ENCODE assay signal across 32 cellular contexts in the genomic region with DNA sequence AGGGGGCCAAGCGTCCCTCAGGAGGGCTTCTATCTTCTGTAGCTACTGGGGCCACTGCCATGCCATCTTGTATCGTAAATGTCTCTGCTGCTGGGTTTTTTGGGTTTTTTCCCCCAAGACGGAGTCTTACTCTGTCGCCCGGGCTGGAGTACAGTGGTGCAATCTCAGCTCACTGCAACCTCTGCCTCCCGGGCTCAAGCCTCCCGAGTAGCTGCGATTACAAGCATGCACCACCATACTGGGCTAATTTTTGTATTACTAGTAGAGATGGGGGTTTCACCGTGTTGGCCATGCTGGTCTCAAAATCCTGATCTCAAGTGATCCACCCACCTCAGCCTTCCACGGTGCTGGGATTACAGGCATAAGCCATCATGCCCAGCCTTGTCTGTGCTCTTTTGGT.
"Had no signal": no experiment of that assay in that cellular context is flagged by ENCODE, and none has a peak within 500 bp of the region (broad histone marks: within the 10 kb centered on the region; RNA-seq: fewer than 3 reads in every experiment).

No MANE protein-coding gene starts in this region.

- H3K4me1 ChIP-seq: Peyer's patch, SJSA1 had no signal

- H3K27me3 ChIP-seq: cardiac muscle cell, Peyer's patch, SJSA1 had no signal

- H3K36me3 Mint-ChIP-seq: activated CD8-positive, alpha-beta memory T cell treated with anti-CD3 and anti-CD28 coated beads, Interleukin-2, amount 10 ng/mL, durations not matched to agents 7 days and 5 days; activated naive CD8-positive, alpha-beta T cell treated with anti-CD3 and anti-CD28 coated beads for 36 hours had no signal

- H3K4me2 ChIP-seq: SK-N-SH had no signal

- H3K4me3 Mint-ChIP-seq: activated B cell treated with CpG ODN at 0.5 μM for 24 hours; activated CD4-positive, alpha-beta memory T cell treated with anti-CD3 and anti-CD28 coated beads, Interleukin-2, amount 10 ng/mL, durations not matched to agents 7 days and 5 days; activated CD8-positive, alpha-beta memory T cell treated with anti-CD3 and anti-CD28 coated beads, Interleukin-2, amount 10 ng/mL, durations not matched to agents 7 days and 5 days; activated naive CD8-positive, alpha-beta T cell treated with anti-CD3 and anti-CD28 coated beads for 36 hours; central memory CD8-positive, alpha-beta T cell; T-helper 1 cell treated with Interleukin-12 subunit alpha and Interleukin-12 subunit beta and Interleukin-4 antibody, amounts not matched to agents 30 μg/mL and 1 μg/mL, for 36 hours; T-helper 2 cell treated with Interferon-gamma antibody and Interleukin-4, amounts not matched to agents 5 μg/mL and 100 μg/mL, for 36 hours had no signal

- H3K27me3 Mint-ChIP-seq: activated B cell treated with CpG ODN at 0.5 μM for 24 hours; activated CD4-positive, alpha-beta memory T cell treated with anti-CD3 and anti-CD28 coated beads, Interleukin-2, amount 10 ng/mL, durations not matched to agents 7 days and 5 days; activated CD8-positive, alpha-beta memory T cell treated with anti-CD3 and anti-CD28 coated beads, Interleukin-2, amount 10 ng/mL, durations not matched to agents 7 days and 5 days; activated naive CD8-positive, alpha-beta T cell treated with anti-CD3 and anti-CD28 coated beads for 36 hours had no signal

- H3K9ac ChIP-seq: SK-N-SH had no signal

- H3K27ac ChIP-seq: cardiac muscle cell, Peyer's patch, SJSA1 had no signal

- H3K4me1 Mint-ChIP-seq: activated B cell treated with CpG ODN at 0.5 μM for 24 hours; activated CD4-positive, alpha-beta memory T cell treated with anti-CD3 and anti-CD28 coated beads, Interleukin-2, amount 10 ng/mL, durations not matched to agents 7 days and 5 days; activated CD8-positive, alpha-beta memory T cell treated with anti-CD3 and anti-CD28 coated beads, Interleukin-2, amount 10 ng/mL, durations not matched to agents 7 days and 5 days; activated naive CD8-positive, alpha-beta T cell treated with anti-CD3 and anti-CD28 coated beads for 36 hours; central memory CD8-positive, alpha-beta T cell had no signal

- H3K9me3 ChIP-seq: Peyer's patch, SJSA1, SK-N-SH had no signal

- H3K36me3 ChIP-seq: cardiac muscle cell, Peyer's patch, SJSA1 had no signal

- DNase-seq: activated B cell treated with CpG ODN at 0.5 μM for 24 hours; activated CD4-positive, alpha-beta memory T cell treated with anti-CD3 and anti-CD28 coated beads, Interleukin-2, amount 10 ng/mL, durations not matched to agents 7 days and 5 days; activated CD4-positive, alpha-beta T cell treated with anti-CD3 and anti-CD28 coated beads for 4 hours; activated CD4-positive, CD25-positive, alpha-beta regulatory T cell treated with anti-CD3 and anti-CD28 coated beads, Interleukin-2, amount 50 U/mL, for 72 hours; activated CD8-positive, alpha-beta memory T cell treated with anti-CD3 and anti-CD28 coated beads for 24 hours; activated CD8-positive, alpha-beta memory T cell treated with anti-CD3 and anti-CD28 coated beads, Interleukin-2, amount 10 ng/mL, durations not matched to agents 7 days and 5 days; activated CD8-positive, alpha-beta memory T cell treated with anti-CD3 and anti-CD28 coated beads, Interleukin-2, amount 50 U/mL, for 48 hours; activated effector memory CD4-positive, alpha-beta T cell treated with Interleukin-2 at 50 U/mL for 16 hours; activated naive CD4-positive, alpha-beta T cell treated with anti-CD3 and anti-CD28 coated beads, Interleukin-2, amount 50 U/mL, for 16 hours; activated naive CD8-positive, alpha-beta T cell treated with anti-CD3 and anti-CD28 coated beads for 36 hours; activated T-cell treated with anti-CD3 and anti-CD28 coated beads, Interleukin-2, amount 50 U/mL, for 48 hours; amniotic stem cell; aorta; Karpas-422; NCI-H1105; NCI-H1417 treated with DMSO at 0.1 percent for 48 hours; NCI-H1694; NCI-H1930; NCI-H2081 treated with DMSO at 0.1 percent for 48 hours; NCI-H345; NCI-H524 treated with DMSO at 0.1 percent for 48 hours; NK-92 treated with Interleukin-12 subunit alpha and Interleukin-12 subunit beta, amount 100 ng/mL, for 24 hours; PC-3; Peyer's patch; RPMI8226; SHP77 treated with DMSO at 0.1 percent for 48 hours; SK-N-SH had no signal

- H3K4me3 ChIP-seq: cardiac muscle cell, Peyer's patch, SJSA1 had no signal

- ATAC-seq: activated CD8-positive, alpha-beta memory T cell treated with anti-CD3 and anti-CD28 coated beads, Interleukin-2, amount 10 ng/mL, durations not matched to agents 7 days and 5 days; PC-3 had no signal

- H3K9me2 ChIP-seq: SK-N-SH had no signal

- H3K27ac Mint-ChIP-seq: activated B cell treated with CpG ODN at 0.5 μM for 24 hours; activated CD4-positive, alpha-beta memory T cell treated with anti-CD3 and anti-CD28 coated beads, Interleukin-2, amount 10 ng/mL, durations not matched to agents 7 days and 5 days; activated CD8-positive, alpha-beta memory T cell treated with anti-CD3 and anti-CD28 coated beads, Interleukin-2, amount 10 ng/mL, durations not matched to agents 7 days and 5 days; activated naive CD8-positive, alpha-beta T cell treated with anti-CD3 and anti-CD28 coated beads for 36 hours; T-helper 1 cell treated with Interleukin-12 subunit alpha and Interleukin-12 subunit beta and Interleukin-4 antibody, amounts not matched to agents 30 μg/mL and 1 μg/mL, for 36 hours; T-helper 2 cell treated with Interferon-gamma antibody and Interleukin-4, amounts not matched to agents 5 μg/mL and 100 μg/mL, for 36 hours had no signal

- H3K9me3 Mint-ChIP-seq: activated B cell treated with CpG ODN at 0.5 μM for 24 hours; activated CD4-positive, alpha-beta memory T cell treated with anti-CD3 and anti-CD28 coated beads, Interleukin-2, amount 10 ng/mL, durations not matched to agents 7 days and 5 days; activated naive CD8-positive, alpha-beta T cell treated with anti-CD3 and anti-CD28 coated beads for 36 hours; central memory CD8-positive, alpha-beta T cell; T-helper 1 cell treated with Interleukin-12 subunit alpha and Interleukin-12 subunit beta and Interleukin-4 antibody, amounts not matched to agents 30 μg/mL and 1 μg/mL, for 36 hours; T-helper 2 cell treated with Interferon-gamma antibody and Interleukin-4, amounts not matched to agents 5 μg/mL and 100 μg/mL, for 36 hours had no signal
